In the genomic region with DNA sequence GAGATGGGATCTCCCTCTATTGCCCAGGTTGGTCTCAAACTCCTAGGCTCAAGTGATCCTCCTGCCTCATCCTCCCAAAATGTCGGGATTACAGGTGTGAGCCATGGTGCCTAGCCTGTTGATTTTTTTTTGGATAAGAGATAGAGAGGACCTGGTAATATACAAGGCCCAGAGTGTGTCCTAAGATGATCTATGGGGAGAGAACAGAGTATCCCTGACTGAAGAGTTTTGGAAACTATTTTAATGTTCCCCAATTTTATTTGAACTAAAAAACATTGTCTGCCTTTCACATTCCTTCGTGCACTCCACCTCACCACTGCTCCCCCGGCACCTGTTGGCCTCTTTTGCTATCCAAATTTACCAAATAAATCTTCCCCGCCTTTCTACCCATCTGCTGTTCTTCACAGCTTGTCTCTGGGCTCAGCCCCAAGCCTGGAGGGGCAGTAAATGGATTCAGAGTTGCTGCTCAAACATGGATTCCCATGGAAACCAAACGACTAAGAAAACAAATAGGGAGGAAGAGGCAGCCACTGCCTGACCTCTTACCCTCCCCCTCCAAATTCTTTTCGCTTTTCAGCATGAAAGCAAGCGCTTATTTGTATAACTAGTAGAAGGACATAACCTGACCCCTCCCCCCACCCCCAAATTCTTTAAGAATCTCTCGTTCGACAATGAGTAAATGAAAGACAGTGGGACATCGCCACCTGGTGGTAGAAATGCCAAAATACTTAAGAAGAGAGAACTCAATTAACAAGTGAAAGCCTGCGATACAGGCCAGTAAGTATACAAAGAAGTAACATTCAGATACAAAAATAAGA, we compare ENCODE assay signal across 8 cellular contexts. TPM values are rescaled to one million over a fixed set of nuclear protein-coding genes. Genes with fewer than 3 reads are reported as not detected.
A peak's percentile ranks its signal among the peaks of the same experiment; 100 is the strongest.
DNase-seq lines count a peak whose midpoint lies in the region; ATAC-seq and TF ChIP-seq lines count a peak whose summit lies in the region.

No MANE protein-coding gene starts in this region.

- peak overlapping the region; percentile 37 to 88 for H3K27ac Mint-ChIP-seq in activated naive CD4-positive, alpha-beta T cell treated with anti-CD3 and anti-CD28 coated beads, Interleukin-2, amount 50 U/mL, for 72 hours

- ATAC-seq in activated naive CD4-positive, alpha-beta T cell treated with anti-CD3 and anti-CD28 coated beads, Interleukin-2, amount 50 U/mL, for 72 hours = peak; percentile 74 to 78
- no peak for ATAC-seq in HG02610 (IDR thresholded peaks at IDR 0.05; ENCODE audit: unreplicated experiment)

- DNase-seq in GM10266 (ENCODE audit: extremely low spot score) (peak; percentile 60), NAMALWA (ENCODE audit: low spot score) (peak; percentile 94), SK-MEL-5 (ENCODE audit: low read depth, low spot score) (peak; percentile 87), globus pallidus (ENCODE audit: low spot score) (peak; percentile 89), occipital lobe (lab: John Stamatoyannopoulos, UW) (peak; percentile 24), suprapubic skin (ENCODE audit: low spot score in 2 of 2) (peak in 1 of 2 donors; percentile 79)
- DNase-seq in activated naive CD4-positive, alpha-beta T cell treated with anti-CD3 and anti-CD28 coated beads, Interleukin-2, amount 50 U/mL, for 72 hours (ENCODE audit: low spot score in 2 of 2) = peak in 1 of 2 donors; percentile 81

- H3K36me3 ChIP-seq in suprapubic skin = no peaks in the 10 kb centered on the region

- H3K4me1 ChIP-seq in suprapubic skin = peaks cover 8% of the 10 kb centered on the region

- 10% methylated on average over 11 of the region's 11 CpGs for WGBS in suprapubic skin

- H3K36me3 Mint-ChIP-seq in activated naive CD4-positive, alpha-beta T cell treated with anti-CD3 and anti-CD28 coated beads, Interleukin-2, amount 50 U/mL, for 72 hours = no peaks in the 10 kb centered on the region

- TF ChIP-seq POLR2A in suprapubic skin (IDR thresholded peaks at IDR 0.05) = no peak

- no peaks in the 10 kb centered on the region for H3K27me3 ChIP-seq in suprapubic skin

- H3K27ac ChIP-seq in suprapubic skin = peak overlapping the region; percentile 25

- TF ChIP-seq EP300 in suprapubic skin (IDR thresholded peaks at IDR 0.05) = no peak

- H3K9me3 ChIP-seq in suprapubic skin = no peaks in the 10 kb centered on the region

- peak; percentile 62 for TF ChIP-seq CTCF in GM10266 (IDR thresholded peaks at IDR 0.05; ENCODE audit: control insufficient read depth, insufficient read depth, low read depth, missing control alignments)
- TF ChIP-seq CTCF in suprapubic skin (IDR thresholded peaks at IDR 0.05) = peak; percentile 62 to 84

- H3K9me3 Mint-ChIP-seq in activated naive CD4-positive, alpha-beta T cell treated with anti-CD3 and anti-CD28 coated beads, Interleukin-2, amount 50 U/mL, for 72 hours = no peaks in the 10 kb centered on the region

- peak overlapping the region; percentile 37 for H3K4me3 ChIP-seq in suprapubic skin

- in situ Hi-C loops in SK-MEL-5 (cut with HindIII; ENCODE audit: low pct_unique_long_range_greater_than_20kb, low sequenced_read_pairs) = no loop called here

RNA-seq across cellular contexts. Expression of a gene that starts 22.6 kb away (rescaled TPM):
- not detected in 2 replicates for total RNA-seq in SK-MEL-5 (2014; rRNA removed; shearing (Covaris generic))
- polyA plus RNA-seq in SK-MEL-5 (2015; cell fraction: cytosol; rRNA removed) = not detected in 2 replicates
- polyA plus RNA-seq in SK-MEL-5 (2015; cell fraction: nucleus; rRNA removed) = not detected in 2 replicates
- total RNA-seq in activated naive CD4-positive, alpha-beta T cell treated with anti-CD3 and anti-CD28 coated beads, Interleukin-2, amount 50 U/mL, for 72 hours = not detected
- total RNA-seq in occipital lobe = not detected
- not detected for total RNA-seq in suprapubic skin

RNA-seq across cellular contexts. Expression of a gene that starts 31.1 kb away (rescaled TPM):
- 0.85 and 1.6 TPM in 2 replicates for total RNA-seq in SK-MEL-5 (2014; rRNA removed; shearing (Covaris generic))
- polyA plus RNA-seq in SK-MEL-5 (2015; cell fraction: cytosol; rRNA removed) = 2.1 and 2.5 TPM in 2 replicates
- polyA plus RNA-seq in SK-MEL-5 (2015; cell fraction: nucleus; rRNA removed) = 0.07 and 2.6 TPM in 2 replicates
- 1 to 10 TPM; 5.4 to 9.3 TPM for total RNA-seq in activated naive CD4-positive, alpha-beta T cell treated with anti-CD3 and anti-CD28 coated beads, Interleukin-2, amount 50 U/mL, for 72 hours
- 11.2 TPM for total RNA-seq in occipital lobe
- total RNA-seq in suprapubic skin = 10 to 100 TPM in 1 of 4 donors, 1 to 10 TPM in 3; 3.0 to 15.6 (median 4.4) TPM

RNA-seq across cellular contexts. Expression of a gene that starts 46.2 kb away (rescaled TPM):
- total RNA-seq in SK-MEL-5 (2014; rRNA removed; shearing (Covaris generic)) = 44.5 and 46.8 TPM in 2 replicates
- polyA plus RNA-seq in SK-MEL-5 (2015; cell fraction: cytosol; rRNA removed) = 31.4 and 32.7 TPM in 2 replicates
- polyA plus RNA-seq in SK-MEL-5 (2015; cell fraction: nucleus; rRNA removed) = 325 and 429 TPM in 2 replicates
- total RNA-seq in activated naive CD4-positive, alpha-beta T cell treated with anti-CD3 and anti-CD28 coated beads, Interleukin-2, amount 50 U/mL, for 72 hours = 10 to 100 TPM; 60.6 to 74.9 TPM
- total RNA-seq in occipital lobe (87.8 TPM), suprapubic skin (100 to 1,000 TPM in 1 of 4 donors, 10 to 100 TPM in 3; 38.9 to 125 (median 44.8) TPM)
